In genomic region chr12:22627351-22627750, GRCh38 we compare ENCODE assay signal across 8 cellular contexts. TPM values are rescaled to one million over a fixed set of nuclear protein-coding genes. Genes with fewer than 3 reads are reported as not detected.
A peak's percentile ranks its signal among the peaks of the same experiment; 100 is the strongest.
DNase-seq lines count a peak whose midpoint lies in the region; ATAC-seq and TF ChIP-seq lines count a peak whose summit lies in the region.
"Had no signal": no experiment of that assay in that cellular context is flagged by ENCODE, and none has a peak within 500 bp of the region (broad histone marks: within the 10 kb centered on the region; RNA-seq: fewer than 3 reads in every experiment).

No MANE protein-coding gene starts in this region.

- H3K4me1 ChIP-seq in HCT116 (ENCODE audit: control insufficient read depth in 1 of 2, insufficient read depth in 2 of 2, low read length in 2 of 2) (peaks cover 9 to 20% of the 10 kb centered on the region in 2 experiments; a peak in 3 of 4 replicates), skeletal muscle tissue (ENCODE audit: control insufficient read depth in 3 of 3, insufficient read depth in 3 of 3, low read length in 3 of 3) (peaks cover 7 to 20% (median 19%) of the 10 kb centered on the region in 3 donors)

- H4K20me1 ChIP-seq in HCT116 (ENCODE audit: insufficient read depth), result 0 out of 2 replicates have a peak, but pooled peaks cover 5% of the 10 kb centered on the region

- no peaks in the 10 kb centered on the region for H3K9me2 ChIP-seq in HCT116 (ENCODE audit: insufficient read depth)

- H3K27ac Mint-ChIP-seq in T-cell, result peak overlapping the region; percentile 30 to 64

- no peaks in the 10 kb centered on the region for H3K36me3 ChIP-seq in HCT116 (ENCODE audit: control insufficient read depth in 1 of 2, insufficient read depth in 2 of 2, low read length in 2 of 2)
- H3K36me3 ChIP-seq in skeletal muscle tissue (ENCODE audit: control insufficient read depth in 3 of 3, insufficient read depth in 3 of 3, low read length in 3 of 3), result no peaks in the 10 kb centered on the region

- peak overlapping the region; percentile 81; the same call in 1 of the 2 replicates for H3K4me2 ChIP-seq in HCT116 (ENCODE audit: low read length)

- H3K9ac ChIP-seq in HCT116 (ENCODE audit: low read length) (no peak overlapping the region), skeletal muscle tissue (ENCODE audit: low read depth in 1 of 3, low read length in 3 of 3) (peak overlapping the region in 2 of 3 donors; percentile 59 to 96)

- H3K9me3 ChIP-seq in HCT116 (ENCODE audit: control insufficient read depth in 1 of 2, insufficient read depth in 1 of 2, low read depth in 1 of 2, low read length in 2 of 2) (no peaks in the 10 kb centered on the region), skeletal muscle tissue (ENCODE audit: control insufficient read depth in 3 of 3, low read length in 3 of 3) (no peaks in the 10 kb centered on the region)

- no peak overlapping the region for H3K27ac ChIP-seq in HCT116 (ENCODE audit: low read depth, low read length)
- H3K27ac ChIP-seq in skeletal muscle tissue (ENCODE audit: low read depth, low read length), result no peak overlapping the region

- TF ChIP-seq CTCF in HCT116 (IDR thresholded peaks at IDR 0.05 in 2 of 3, conservative IDR thresholded peaks at IDR 0.05 in 1 of 3; ENCODE audit: borderline replicate concordance in 1 of 3, insufficient read depth in 1 of 3, low read depth in 2 of 3, low read length in 2 of 3), result no peak

- no peaks in the 10 kb centered on the region for H3K27me3 ChIP-seq in HCT116 (ENCODE audit: insufficient read depth, low read length)
- H3K27me3 ChIP-seq in skeletal muscle tissue (ENCODE audit: control insufficient read depth in 3 of 3, insufficient read depth in 3 of 3, low read length in 3 of 3), result no peaks in the 10 kb centered on the region

- H3K9me3 Mint-ChIP-seq in T-cell, result no peaks in the 10 kb centered on the region

- no TSS peak for BruUV-seq in HCT116 (replicated peaks; lab: Mats Ljungman, UMichigan)

- CTCF ChIA-PET in HCT116 (lab: Charles Lee) (no interaction called here), T-cell (lab: Charles Lee) (interaction anchor here (0.6 to 4.4 kb wide), 7 partner anchors 83 to 961 kb away, joined by 3 to 40 read pairs (median 4); partner anchors contain the start of gene C2CD5 (in 1 of the 2))

- H3K4me1 Mint-ChIP-seq in T-cell, result peaks cover 54 to 67% (median 58%) of the 10 kb centered on the region in 3 donors

- RAD21 ChIA-PET in HCT116 (lab: Charles Lee; ENCODE audit: low non-redundant PET in 1 of 2, low total read pairs in 2 of 2, uncharacterized antibody in 2 of 2, unreplicated experiment in 2 of 2), result no interaction called here

- H3K4me3 Mint-ChIP-seq in T-cell, result peak overlapping the region; percentile 75 to 99 (median 85)

- H3K4me3 ChIP-seq in HCT116 (replicated peaks in 1 of 2; ENCODE audit: low read depth in 1 of 2, low read length in 2 of 2) (no peak overlapping the region), skeletal muscle tissue (ENCODE audit: low read length in 3 of 3) (peak overlapping the region in 2 of 3 donors; percentile 41 to 95)

- no peak for TF ChIP-seq RAD21 in HCT116 (IDR thresholded peaks at IDR 0.05; ENCODE audit: low read depth)

- H3K27me3 Mint-ChIP-seq in T-cell, result peaks cover 0 to 7% of the 10 kb centered on the region in 2 donors

- peaks cover 4% of the 10 kb centered on the region for H3K36me3 Mint-ChIP-seq in T-cell

- POLR2A ChIA-PET in HCT116 (lab: Charles Lee), result interaction anchor here (1.3 kb wide), 1 partner anchor 82 kb away, joined by 3 read pairs; no protein-coding TSS in a partner anchor
- POLR2A ChIA-PET in T-cell (lab: Charles Lee), result interaction anchor here (0.5 to 0.6 kb wide), 2 partner anchors 10 to 84 kb away, joined by 3 to 6 read pairs; no protein-coding TSS in a partner anchor

- H2AFZ ChIP-seq in HCT116 (ENCODE audit: low read depth, low read length, poor library complexity, severe bottlenecking), result no peak overlapping the region

- no peak for DNase-seq in HCT116 (ENCODE audit: low read depth, low spot score)
- no peak for DNase-seq in T-cell
- peak; percentile 31 for DNase-seq in fibroblast of peridontal ligament (ENCODE audit: extremely low read depth)
- DNase-seq in NCI-H1930 (lab: John Stamatoyannopoulos, UW), result no peak
- no peak for DNase-seq in cerebellar nuclear complex (lab: John Stamatoyannopoulos, UW)
- no peak for DNase-seq in LoVo (ENCODE audit: low spot score)
- DNase-seq: HCEC 1CT had no signal

- no peak for TF ChIP-seq POLR2A in HCT116 (IDR thresholded peaks at IDR 0.05; ENCODE audit: borderline replicate concordance, extremely low read depth, insufficient read depth, insufficient read length)

- ATAC-seq in HCT116, result no peak
- no peak for ATAC-seq in T-cell (replicated peaks in 1 of 4)

- H3K79me2 ChIP-seq in HCT116 (ENCODE audit: insufficient read depth, low read length), result peaks cover 74% of the 10 kb centered on the region

- intact Hi-C loops in HCT116 (cut with micrococcal nuclease), result no loop called here

TF ChIP-seq in HCT116, 20 proteins besides CTCF, POLR2A, EP300 and RAD21:
- TF ChIP-seq YY1 (IDR thresholded peaks at IDR 0.05; ENCODE audit: extremely low read depth, insufficient replicate concordance, low read depth, low read length) (no peak), ZNF274 (IDR thresholded peaks at IDR 0.05; ENCODE audit: low read depth, low read length) (no peak), MAX (IDR thresholded peaks at IDR 0.05) (no peak), SP1 (IDR thresholded peaks at IDR 0.05; ENCODE audit: low read depth) (no peak), POLR2AphosphoS5 (IDR thresholded peaks at IDR 0.05; ENCODE audit: low read depth, low read length) (no peak)

RNA-seq across cellular contexts. Expression of gene ETNK1, which starts 2.4 kb away (rescaled TPM):
- total RNA-seq in HCT116 (2021; ENCODE audit: unreplicated experiment) (83.6 TPM), T-cell (10 to 100 TPM; 50.9 to 77.4 (median 69.9) TPM), skeletal muscle tissue (24.0 TPM)
- 21.3 and 28.6 TPM in 2 replicates for polyA plus RNA-seq in HCT116 (2012)

Comparison
In these comparisons a context has a peak if more than half of its experiments do, and no peak if none do; other contexts are left out.
1. H3K4me3 ChIP-seq: peak in skeletal muscle tissue (2 of 3); none in HCT116 (0 of 2).